8 cellular contexts compared by ENCODE assay signal in the genomic region with DNA sequence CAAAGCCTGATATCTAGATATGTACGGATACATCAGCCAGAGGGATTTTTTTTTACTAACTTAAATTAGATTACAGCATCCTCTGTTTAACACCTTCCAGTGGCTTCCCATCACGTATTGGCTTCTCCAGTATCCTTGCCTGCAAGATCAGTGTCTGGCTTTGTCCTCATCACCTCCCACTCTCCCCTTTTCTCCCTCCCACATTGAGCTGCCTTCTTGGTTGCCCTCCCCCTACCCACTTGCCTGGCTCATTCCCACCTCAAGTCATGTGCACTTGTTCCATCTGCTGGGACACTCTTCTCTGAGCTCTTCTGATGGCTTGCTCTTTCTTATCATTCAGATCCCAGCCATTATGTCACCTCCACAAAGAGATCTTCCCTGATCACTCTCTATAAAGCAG.
"Had no signal": no experiment of that assay in that cellular context is flagged by ENCODE, and none has a peak within 500 bp of the region (broad histone marks: within the 10 kb centered on the region; RNA-seq: fewer than 3 reads in every experiment).

No MANE protein-coding gene starts in this region.

- H3K4me3 ChIP-seq: GM12878 had no signal

- DNase-seq: GDM1, GF-D8 had no signal

- FAIRE-seq: G401.6, GM12878, GM12891, GM12892, GM18507, GM19239 had no signal

- ATAC-seq: GM12878 had no signal
